15 cellular contexts compared by ENCODE assay signal in the genomic region with DNA sequence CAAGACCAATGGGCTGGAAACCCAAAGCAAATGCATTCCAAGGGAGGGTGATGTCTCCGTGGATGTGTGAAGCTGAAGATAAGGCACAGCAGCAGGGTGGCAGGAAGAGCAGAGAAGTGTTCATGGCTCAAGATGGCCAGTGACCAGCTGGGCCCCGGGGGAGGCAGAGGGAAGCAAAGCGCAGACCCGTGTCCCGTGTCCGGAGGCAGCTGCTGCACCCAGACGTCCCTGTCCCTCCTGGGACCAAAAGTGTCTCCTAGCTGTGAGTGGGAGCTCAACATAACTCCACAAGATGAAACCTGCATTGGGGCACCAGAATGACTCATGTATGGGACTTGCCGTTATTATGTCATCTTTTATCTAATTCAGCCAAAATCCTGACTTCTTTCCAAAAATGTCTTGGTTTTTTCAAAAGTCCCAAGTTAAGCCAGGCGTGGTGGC.
DNase-seq lines count a peak whose midpoint lies in the region; ATAC-seq lines count a peak whose summit lies in the region.
"Had no signal": no experiment of that assay in that cellular context is flagged by ENCODE, and none has a peak within 500 bp of the region (broad histone marks: within the 10 kb centered on the region; RNA-seq: fewer than 3 reads in every experiment).

No MANE protein-coding gene starts in this region.

- no peak overlapping the region for H3K4me3 Mint-ChIP-seq in naive thymus-derived CD4-positive, alpha-beta T cell
- H3K4me3 Mint-ChIP-seq: memory B cell, WTC11 had no signal

- CTCF ChIA-PET in naive thymus-derived CD4-positive, alpha-beta T cell (lab: Charles Lee), result no interaction called here

- H3K27ac Mint-ChIP-seq in naive thymus-derived CD4-positive, alpha-beta T cell, result no peak overlapping the region
- H3K27ac Mint-ChIP-seq: memory B cell, WTC11 had no signal

- peaks cover 3 to 13% (median 7%) of the 10 kb centered on the region in 5 donors for H3K27me3 Mint-ChIP-seq in naive thymus-derived CD4-positive, alpha-beta T cell

- no peaks in the 10 kb centered on the region for H3K4me1 ChIP-seq in naive thymus-derived CD4-positive, alpha-beta T cell (ENCODE audit: control insufficient read depth in 2 of 2, insufficient read depth in 2 of 2, low read length in 2 of 2)

- no peak overlapping the region for H3K27ac ChIP-seq in naive thymus-derived CD4-positive, alpha-beta T cell (ENCODE audit: low read depth, low read length)

- no peaks in the 10 kb centered on the region for H3K36me3 ChIP-seq in naive thymus-derived CD4-positive, alpha-beta T cell (ENCODE audit: control insufficient read depth in 2 of 3, insufficient read depth in 3 of 3, low read length in 3 of 3)

- no peaks in the 10 kb centered on the region for H3K27me3 ChIP-seq in naive thymus-derived CD4-positive, alpha-beta T cell (ENCODE audit: control insufficient read depth in 2 of 2, insufficient read depth in 2 of 2, low read length in 2 of 2)

- intact Hi-C loops in cardiac septum (cut with DNase I), result no loop called here
- intact Hi-C loops in naive thymus-derived CD4-positive, alpha-beta T cell (cut with micrococcal nuclease), result no loop called here

- H3K9me3 ChIP-seq in naive thymus-derived CD4-positive, alpha-beta T cell (ENCODE audit: control insufficient read depth in 2 of 3, low read length in 3 of 3), result no peaks in the 10 kb centered on the region

- POLR2A ChIA-PET in naive thymus-derived CD4-positive, alpha-beta T cell (lab: Charles Lee), result no interaction called here

- H3K4me1 Mint-ChIP-seq in naive thymus-derived CD4-positive, alpha-beta T cell, result peaks cover 0 to 5% (median 0%) of the 10 kb centered on the region in 7 donors
- H3K4me1 Mint-ChIP-seq: memory B cell, WTC11 had no signal

- no peak overlapping the region for H3K4me3 ChIP-seq in naive thymus-derived CD4-positive, alpha-beta T cell (ENCODE audit: low read length)
- H3K4me3 ChIP-seq: skin epidermis had no signal

- no peaks in the 10 kb centered on the region for H3K36me3 Mint-ChIP-seq in naive thymus-derived CD4-positive, alpha-beta T cell
- H3K36me3 Mint-ChIP-seq: memory B cell, WTC11 had no signal

- H3K9me3 Mint-ChIP-seq in naive thymus-derived CD4-positive, alpha-beta T cell, result peaks cover 0 to 4% (median 0%) of the 10 kb centered on the region in 11 donors
- H3K9me3 Mint-ChIP-seq: memory B cell, WTC11 had no signal

- ATAC-seq in HG02610 (IDR thresholded peaks at IDR 0.05; ENCODE audit: unreplicated experiment), result peak; percentile 54
- ATAC-seq in GM21447 (IDR thresholded peaks at IDR 0.05; ENCODE audit: unreplicated experiment), result no peak
- no peak for ATAC-seq in HG02840 (IDR thresholded peaks at IDR 0.05; ENCODE audit: low FRiP score, unreplicated experiment)
- ATAC-seq in naive thymus-derived CD4-positive, alpha-beta T cell, result no peak
- ATAC-seq: WTC11 had no signal

- peak; percentile 89 for DNase-seq in A172 (ENCODE audit: low spot score)
- DNase-seq in astrocyte of the hippocampus (ENCODE audit: low read depth, low spot score), result peak; percentile 68
- peak; percentile 71 for DNase-seq in cardiac septum (ENCODE audit: low spot score)
- DNase-seq in activated T-cell treated with anti-CD3 and anti-CD28 coated beads for 4 hours, result no peak
- DNase-seq in naive thymus-derived CD4-positive, alpha-beta T cell, result no peak
- DNase-seq: ACHN, glutamatergic neuron, NCI-H446, SHP77 treated with DMSO at 0.1 percent for 48 hours had no signal

Comparison
In these comparisons a context has a peak if more than half of its experiments do, and no peak if none do; other contexts are left out.
1. DNase-seq: peak in A172 (single experiment), astrocyte of the hippocampus (single experiment) and cardiac septum (single experiment); none in activated T-cell treated with anti-CD3 and anti-CD28 coated beads for 4 hours (single experiment) and naive thymus-derived CD4-positive, alpha-beta T cell (0 of 9).